ENCODE assay signal across 8 cellular contexts in the genomic region with DNA sequence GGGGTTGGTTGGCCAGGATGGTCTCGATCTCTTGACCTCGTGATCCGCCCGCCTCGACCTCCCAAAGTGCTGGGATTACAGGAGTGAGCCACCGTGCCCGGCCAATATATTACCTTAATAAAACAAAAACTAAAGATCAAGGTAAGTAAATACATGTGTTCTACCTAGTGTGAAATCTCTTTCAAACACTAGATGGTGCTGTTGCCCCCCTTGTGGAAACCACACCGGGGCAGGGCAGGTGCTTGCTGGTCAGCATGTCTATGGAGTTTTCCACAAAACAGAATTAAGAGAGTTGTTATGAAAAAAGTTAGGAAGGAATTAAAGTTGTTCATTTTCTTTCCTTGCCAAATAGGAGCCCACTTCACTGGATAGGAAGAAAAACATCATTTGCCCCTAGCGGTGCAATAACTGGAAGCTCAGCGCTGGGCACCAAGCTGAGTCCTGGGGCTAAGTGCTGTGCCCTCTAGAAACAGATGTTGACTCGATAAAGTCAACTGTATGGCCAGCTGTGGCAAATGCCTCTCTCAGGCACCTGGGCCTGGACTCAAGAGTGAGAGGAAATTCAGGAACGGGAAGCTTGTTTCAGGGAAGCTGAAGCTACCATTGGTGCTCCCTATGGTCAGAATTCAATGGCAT. TPM values are rescaled to one million over a fixed set of nuclear protein-coding genes. Genes with fewer than 3 reads are reported as not detected.
DNase-seq lines count a peak whose midpoint lies in the region; ATAC-seq and TF ChIP-seq lines count a peak whose summit lies in the region.

No MANE protein-coding gene starts in this region.

- peak; percentile 67 for DNase-seq in AG08395 (ENCODE audit: low spot score)
- DNase-seq in GM13977 (ENCODE audit: low spot score), result peak; percentile 74
- DNase-seq in NCI-H128 (lab: John Stamatoyannopoulos, UW; ENCODE audit: unreplicated experiment), result peak; percentile 37
- DNase-seq in UCSD-AML1 (lab: John Stamatoyannopoulos, UW; ENCODE audit: unreplicated experiment), result peak; percentile 40
- DNase-seq in cerebellar nuclear complex (lab: John Stamatoyannopoulos, UW), result peak; percentile 11 to 58
- peak; percentile 69 for DNase-seq in left lobe of liver (ENCODE audit: low spot score)
- DNase-seq in stimulated activated CD8-positive, alpha-beta memory T cell treated with anti-CD3 and anti-CD28 coated beads, Interleukin-4, amount 100 ng/mL, for 48 hours, result peak; percentile 72

- peak; percentile 74 for TF ChIP-seq CTCF in GM13977 (IDR thresholded peaks at IDR 0.05; ENCODE audit: extremely low read depth, insufficient read depth, missing control alignments)

- ATAC-seq in HG02798 (IDR thresholded peaks at IDR 0.05; ENCODE audit: poor library complexity, unreplicated experiment) (peak; percentile 87), left lobe of liver (peak; percentile 98)

- in situ Hi-C loops in GM13977 (cut with MboI; ENCODE audit: low pct_unique_long_range_greater_than_20kb, low sequenced_read_pairs, unreplicated experiment), result loop anchor here (10.0 kb wide), 1 partner anchor 70 kb away; no protein-coding TSS in a partner anchor

RNA-seq across cellular contexts. Expression of a gene that starts 6.3 kb away (rescaled TPM):
- total RNA-seq in left lobe of liver, result 0.13 TPM

RNA-seq across cellular contexts. Expression of a gene that starts 17.7 kb away (rescaled TPM):
- total RNA-seq in left lobe of liver, result not detected

RNA-seq across cellular contexts. Expression of a gene that starts 57.9 kb away (rescaled TPM):
- total RNA-seq in left lobe of liver, result not detected

Comparison
In these comparisons a context has a peak if more than half of its experiments do, and no peak if none do; other contexts are left out.
1. Peak in every context shown above with its lines: DNase-seq and ATAC-seq.